25 cellular contexts compared by ENCODE assay signal in the genomic region with DNA sequence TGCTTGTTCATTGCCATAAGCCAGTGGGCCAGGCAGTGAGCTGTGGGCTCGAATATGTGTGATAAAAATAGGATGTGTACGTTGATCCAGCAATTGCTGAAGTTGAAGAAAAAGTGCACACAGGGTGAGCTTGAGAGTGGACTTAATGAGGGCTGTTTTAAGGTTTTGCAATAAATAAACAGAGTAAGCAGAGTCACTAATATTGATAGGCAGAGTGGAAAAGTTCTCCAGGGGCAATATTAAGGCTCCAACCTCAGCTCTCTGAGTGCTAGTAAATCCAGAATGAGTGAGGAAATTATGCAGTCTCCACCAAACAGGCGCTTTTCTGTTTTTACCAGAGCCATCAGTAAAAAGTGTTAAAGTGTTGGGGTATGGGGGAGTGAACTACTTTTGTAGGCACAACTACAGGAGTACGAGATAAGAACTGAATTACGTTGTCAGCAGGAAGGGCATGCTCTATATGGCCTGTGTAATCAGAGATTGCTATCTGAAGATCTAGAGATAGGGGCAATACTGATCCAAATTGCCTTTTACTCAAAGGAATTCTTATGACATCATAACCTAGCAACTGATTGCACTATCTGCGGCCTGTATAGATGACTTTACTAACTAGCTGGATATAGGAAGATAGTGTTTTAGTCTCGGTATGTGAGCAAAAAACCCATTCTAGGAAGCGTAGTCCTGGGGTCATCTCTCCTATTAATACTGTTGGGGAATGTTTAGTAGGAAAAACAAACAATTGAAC.
"Had no signal": no experiment of that assay in that cellular context is flagged by ENCODE, and none has a peak within 500 bp of the region (broad histone marks: within the 10 kb centered on the region; RNA-seq: fewer than 3 reads in every experiment).

No MANE protein-coding gene starts in this region.

- H3K27me3 ChIP-seq: heart left ventricle, left lung, pancreas, suprapubic skin, uterus had no signal

- H3K27ac ChIP-seq: heart left ventricle, left lung, pancreas, prostate gland, skin epidermis, suprapubic skin, thoracic aorta, tibial artery, uterus had no signal

- H3K9me3 ChIP-seq: left lung, pancreas, prostate gland, suprapubic skin, thoracic aorta, tibial artery, uterus had no signal

- ATAC-seq: heart left ventricle; left lung; naive thymus-derived CD8-positive, alpha-beta T cell; pancreas; right cardiac atrium; sciatic nerve; stimulated activated naive B cell treated with anti-CD40 and anti-IgM and Interleukin-4, amounts not matched to agents 10 μg/mL and 1 μg/mL and 100 μg/mL, for 72 hours had no signal

- H3K36me3 ChIP-seq: left lung, pancreas, prostate gland, suprapubic skin, thoracic aorta, tibial artery, uterus had no signal

- H3K4me3 ChIP-seq: heart left ventricle, left lung, lung, pancreas, prostate gland, skin epidermis, suprapubic skin, thoracic aorta, tibial artery, uterus had no signal

- DNase-seq: heart left ventricle; hypothalamus; immature natural killer cell; kidney; left lung; midbrain; naive thymus-derived CD8-positive, alpha-beta T cell; nucleus accumbens; pancreas; posterior cingulate gyrus; retina; right cardiac atrium; stimulated activated CD4-positive, alpha-beta T cell treated with anti-CD3 and anti-CD28 coated beads, Interleukin-12 subunit alpha, Interleukin-12 subunit beta, amount 100 ng/mL, for 4 hours; stimulated activated CD4-positive, alpha-beta T cell treated with anti-CD3 and anti-CD28 coated beads, Interleukin-15, amount 100 ng/mL, for 24 hours; stimulated activated CD4-positive, alpha-beta T cell treated with anti-CD3 and anti-CD28 coated beads, Interleukin-2, amount 100 ng/mL, for 24 hours; stimulated activated CD4-positive, alpha-beta T cell treated with anti-CD3 and anti-CD28 coated beads, Interleukin-4, amount 100 ng/mL, for 1 hour; stimulated activated naive B cell treated with anti-CD40 and anti-IgM and Interleukin-4, amounts not matched to agents 10 μg/mL and 1 μg/mL and 100 μg/mL, for 72 hours; tibial artery; uterus had no signal

- H3K4me1 ChIP-seq: heart left ventricle, left lung, pancreas, prostate gland, suprapubic skin, tibial artery, uterus had no signal
